8 cellular contexts compared by ENCODE assay signal in genomic region chr19:51422053-51422448, GRCh38. TPM values are rescaled to one million over a fixed set of nuclear protein-coding genes. Genes with fewer than 3 reads are reported as not detected.
A peak's percentile ranks its signal among the peaks of the same experiment; 100 is the strongest.
DNase-seq lines count a peak whose midpoint lies in the region; ATAC-seq and TF ChIP-seq lines count a peak whose summit lies in the region.

No MANE protein-coding gene starts in this region.

- H3K79me2 ChIP-seq in Karpas-422 (ENCODE audit: low read length) (peaks cover 4% of the 10 kb centered on the region), mammary epithelial cell (ENCODE audit: insufficient read depth, low read length) (no peaks in the 10 kb centered on the region)

- CTCF ChIA-PET in WTC11 (lab: Charles Lee), result interaction anchor here (0.6 to 3.1 kb wide), 71 partner anchors 10 to 335 kb away, joined by 3 to 51 read pairs (median 5); partner anchors contain the start of genes C19orf84, CLDND2, ETFB and IGLON5
- CTCF ChIA-PET in mammary epithelial cell (lab: Charles Lee; ENCODE audit: low non-redundant PET), result interaction anchor here (0.6 to 1.0 kb wide), 3 partner anchors 54 to 239 kb away, joined by 3 to 7 read pairs (median 3); no protein-coding TSS in a partner anchor

- peaks cover 5% of the 10 kb centered on the region; the same call in 1 of the 2 replicates for H3K4me1 Mint-ChIP-seq in WTC11

- ATAC-seq in WTC11 (peak; percentile 86), HG03469 (IDR thresholded peaks at IDR 0.05; ENCODE audit: unreplicated experiment) (no peak), GM18868 (IDR thresholded peaks at IDR 0.05; ENCODE audit: unreplicated experiment) (no peak)

- 29% methylated on average over 3 of the region's 19 CpGs for WGBS in mammary epithelial cell (ENCODE audit: low coverage, missing lambda C conversion rate)

- H3K27me3 ChIP-seq in Karpas-422 (ENCODE audit: low read length) (no peaks in the 10 kb centered on the region), mammary epithelial cell (ENCODE audit: insufficient read depth, low read length) (peaks cover 2% of the 10 kb centered on the region)

- BruUV-seq in mammary epithelial cell (replicated peaks; lab: Mats Ljungman, UMichigan), result no TSS peak

- no peaks in the 10 kb centered on the region for H3K9me2 ChIP-seq in Karpas-422 (replicated peaks; ENCODE audit: insufficient read depth, low read length)

- H3K9me3 ChIP-seq in Karpas-422 (ENCODE audit: low read length) (no peaks in the 10 kb centered on the region), mammary epithelial cell (replicated peaks; ENCODE audit: insufficient read depth, low read length) (no peaks in the 10 kb centered on the region)

- peak overlapping the region; percentile 59 for H3K4me3 Mint-ChIP-seq in WTC11

- no peak overlapping the region for H3K27ac Mint-ChIP-seq in WTC11

- H3K36me3 Mint-ChIP-seq in WTC11, result no peaks in the 10 kb centered on the region

- no peak overlapping the region for H3K27ac ChIP-seq in Karpas-422 (ENCODE audit: low read length)
- no peak overlapping the region for H3K27ac ChIP-seq in mammary epithelial cell (ENCODE audit: insufficient read depth, low read depth, low read length)

- peaks cover 3% of the 10 kb centered on the region; the same call in 1 of the 2 replicates for H3K36me3 ChIP-seq in Karpas-422 (ENCODE audit: insufficient read depth, low read length)
- H3K36me3 ChIP-seq in mammary epithelial cell (ENCODE audit: insufficient read depth, low read length), result no peaks in the 10 kb centered on the region

- H3K9me3 Mint-ChIP-seq in WTC11, result peaks cover 10% of the 10 kb centered on the region; the same call in 1 of the 2 replicates

- peak; percentile 99 for DNase-seq in Karpas-422
- DNase-seq in WTC11 (ENCODE audit: low spot score), result peak; percentile 97
- DNase-seq in mammary epithelial cell, result peak; percentile 63
- DNase-seq in iris pigment epithelial cell (ENCODE audit: low read depth), result peak; percentile 59
- peak; percentile 63 to 91 for DNase-seq in stimulated activated CD4-positive, alpha-beta T cell treated with anti-CD3 and anti-CD28 coated beads, Interleukin-1b, Interleukin-23, amount 100 ng/mL, for 1 hour (ENCODE audit: low read depth in 2 of 2)

- H4K20me1 ChIP-seq in Karpas-422 (ENCODE audit: insufficient read depth, low read depth, low read length), result no peaks in the 10 kb centered on the region
- H4K20me1 ChIP-seq in mammary epithelial cell (ENCODE audit: insufficient read depth, low read length), result no peaks in the 10 kb centered on the region

- dilution Hi-C loops in mammary epithelial cell (cut with HindIII; ENCODE audit: low sequenced_read_pairs), result no loop called here

- H3K4me2 ChIP-seq in Karpas-422 (ENCODE audit: low read depth, low read length, poor library complexity, severe bottlenecking) (peak overlapping the region; percentile 59), mammary epithelial cell (ENCODE audit: insufficient read depth, low read depth, low read length) (no peak overlapping the region)

- no peak overlapping the region for H3K4me3 ChIP-seq in Karpas-422 (ENCODE audit: low read length)
- no peak overlapping the region for H3K4me3 ChIP-seq in mammary epithelial cell (replicated peaks in 1 of 3; ENCODE audit: insufficient read depth in 1 of 3, low read depth in 2 of 3, low read length in 3 of 3)

- no peak overlapping the region for H2AFZ ChIP-seq in Karpas-422 (ENCODE audit: low read length)
- H2AFZ ChIP-seq in mammary epithelial cell (ENCODE audit: low read depth, low read length), result no peak overlapping the region

- peaks cover 55% of the 10 kb centered on the region for H3K27me3 Mint-ChIP-seq in WTC11 (ENCODE audit: low read depth)

- TF ChIP-seq CTCF in GM12801 (IDR thresholded peaks at IDR 0.05; ENCODE audit: extremely low read depth, insufficient read length) (peak; percentile 36), WTC11 (IDR thresholded peaks at IDR 0.05) (peak; percentile 100), mammary epithelial cell (conservative IDR thresholded peaks at IDR 0.05 in 1 of 2, IDR thresholded peaks at IDR 0.05 in 1 of 2; ENCODE audit: extremely low read depth in 1 of 2, insufficient read depth in 1 of 2, low read depth in 1 of 2, low read length in 2 of 2) (peak; percentile 87 to 99)

- H3K9ac ChIP-seq in Karpas-422 (ENCODE audit: low read length) (peak overlapping the region; percentile 69; the same call in 1 of the 2 replicates), mammary epithelial cell (ENCODE audit: insufficient read depth, low read length) (no peak overlapping the region)

- POLR2A ChIA-PET in WTC11 (lab: Charles Lee), result interaction anchor here (0.7 to 1.4 kb wide), 3 partner anchors 54 to 80 kb away, joined by 4 to 5 read pairs (median 5); partner anchors contain the start of gene ETFB

- H3K4me1 ChIP-seq in Karpas-422 (ENCODE audit: low read length) (peaks cover 47% of the 10 kb centered on the region), mammary epithelial cell (ENCODE audit: insufficient read depth, low read length) (no peaks in the 10 kb centered on the region)

- in situ Hi-C loops in mammary epithelial cell (cut with MboI; ENCODE audit: low sequenced_read_pairs in 2 of 2), result no loop called here

- intact Hi-C loops in mammary epithelial cell (cut with micrococcal nuclease), result loop anchor here (1.0 to 5.0 kb wide), 4 partner anchors 17 to 235 kb away; no protein-coding TSS in a partner anchor

TF ChIP-seq in WTC11, 78 proteins besides CTCF, POLR2A, EP300 and RAD21 (continues in another document):
- TF ChIP-seq OVOL2 (CRISPR knock-in tag; IDR thresholded peaks at IDR 0.05; ENCODE audit: borderline replicate concordance) (no peak), E2F4 (CRISPR knock-in tag; IDR thresholded peaks at IDR 0.05; ENCODE audit: borderline replicate concordance, low read depth) (0 out of 2 replicates have a peak, but pooled peaks have one; percentile 54), E2F5 (CRISPR knock-in tag; IDR thresholded peaks at IDR 0.05) (0 out of 2 replicates have a peak, but pooled peaks have one; percentile 63), FOXJ3 (CRISPR knock-in tag; IDR thresholded peaks at IDR 0.05; ENCODE audit: borderline replicate concordance) (0 out of 2 replicates have a peak, but pooled peaks have one; percentile 58), RELA (CRISPR knock-in tag; IDR thresholded peaks at IDR 0.05; ENCODE audit: borderline replicate concordance) (peak; percentile 89; the same call in 1 of the 2 replicates), KAT7 (CRISPR knock-in tag; IDR thresholded peaks at IDR 0.05; ENCODE audit: borderline replicate concordance) (no peak), ZNF138 (CRISPR knock-in tag; conservative IDR thresholded peaks at IDR 0.05) (no peak), TCF7 (CRISPR knock-in tag; IDR thresholded peaks at IDR 0.05; ENCODE audit: low read depth) (peak; percentile 89), FOXP1 (CRISPR knock-in tag; IDR thresholded peaks at IDR 0.05; ENCODE audit: borderline replicate concordance) (peak; percentile 95), ETV6 (CRISPR knock-in tag; IDR thresholded peaks at IDR 0.05) (peak; percentile 92)

RNA-seq across cellular contexts. Expression of gene SIGLEC10, which starts 4.6 kb away (rescaled TPM):
- total RNA-seq in Karpas-422 (2014; rRNA removed; shearing (Covaris generic); ENCODE audit: low replicate concordance), result 500 and 730 TPM in 2 replicates
- total RNA-seq in WTC11 (2021) (0.44 TPM in 1 of 3 replicates, not detected in the others), mammary epithelial cell (not detected)
- not detected for polyA plus RNA-seq in mammary epithelial cell
- not detected for polyA minus RNA-seq in mammary epithelial cell

RNA-seq across cellular contexts. Expression of gene C19orf84, which starts 31.7 kb away (rescaled TPM):
- not detected in 2 replicates for total RNA-seq in Karpas-422 (2014; rRNA removed; shearing (Covaris generic); ENCODE audit: low replicate concordance)
- total RNA-seq in WTC11 (2021) (2.9 to 6.1 TPM (median 5.7 TPM) in 3 replicates), mammary epithelial cell (not detected)
- not detected for polyA plus RNA-seq in mammary epithelial cell
- polyA minus RNA-seq in mammary epithelial cell, result not detected

RNA-seq across cellular contexts. Expression of gene LIM2, which starts 34.3 kb away (rescaled TPM):
- total RNA-seq in Karpas-422 (2014; rRNA removed; shearing (Covaris generic); ENCODE audit: low replicate concordance), result not detected in 2 replicates
- total RNA-seq in WTC11 (2021) (not detected in 3 replicates), mammary epithelial cell (not detected)
- polyA plus RNA-seq in mammary epithelial cell, result not detected
- polyA minus RNA-seq in mammary epithelial cell, result not detected

RNA-seq across cellular contexts. Expression of gene SIGLEC8, which starts 36.2 kb away (rescaled TPM):
- not detected in 2 replicates for total RNA-seq in Karpas-422 (2014; rRNA removed; shearing (Covaris generic); ENCODE audit: low replicate concordance)
- total RNA-seq in WTC11 (2021), result not detected in 3 replicates
- total RNA-seq in mammary epithelial cell, result not detected
- polyA plus RNA-seq in mammary epithelial cell, result not detected
- polyA minus RNA-seq in mammary epithelial cell, result not detected

RNA-seq across cellular contexts. Expression of gene NKG7, which starts 49.6 kb away (rescaled TPM):
- total RNA-seq in Karpas-422 (2014; rRNA removed; shearing (Covaris generic); ENCODE audit: low replicate concordance), result not detected in 2 replicates
- 0.53 to 0.63 TPM in 2 of 3 replicates, not detected in the other for total RNA-seq in WTC11 (2021)
- not detected for total RNA-seq in mammary epithelial cell
- polyA plus RNA-seq in mammary epithelial cell, result not detected
- polyA minus RNA-seq in mammary epithelial cell, result not detected

Comparison
In these comparisons a context has a peak if more than half of its experiments do, and no peak if none do; other contexts are left out.
1. CTCF ChIP-seq: peak in every context shown above with its lines; median percentile 100 in WTC11; 93 in mammary epithelial cell; 36 in GM12801.
2. RNA of gene SIGLEC10, which starts 4.6 kb away (total RNA-seq): 500 to 730 TPM in Karpas-422; 0.44 TPM in WTC11 and not detected in mammary epithelial cell; every median in the first group is over 100 times any median in the second.
3. Peak in every context shown above with its lines, with median percentiles within 50 percentile points of each other: DNase-seq.